8 cellular contexts compared by ENCODE assay signal in genomic region chr1:208244584-208244916, GRCh38. TPM values are rescaled to one million over a fixed set of nuclear protein-coding genes. Genes with fewer than 3 reads are reported as not detected.
DNase-seq lines count a peak whose midpoint lies in the region; ATAC-seq and TF ChIP-seq lines count a peak whose summit lies in the region.

No MANE protein-coding gene starts in this region.

- peaks cover 0 to 9% (median 8%) of the 10 kb centered on the region in 3 donors for H3K27me3 Mint-ChIP-seq in naive B cell

- H3K4me1 Mint-ChIP-seq in naive B cell, result peaks cover 10 to 24% (median 14%) of the 10 kb centered on the region in 3 donors

- H3K36me3 Mint-ChIP-seq in naive B cell, result no peaks in the 10 kb centered on the region

- no peak for TF ChIP-seq CTCF in C4-2B (conservative IDR thresholded peaks at IDR 0.05)

- peak; percentile 28 for ATAC-seq in HG03432 (IDR thresholded peaks at IDR 0.05; ENCODE audit: unreplicated experiment)
- peak; percentile 73 for ATAC-seq in naive B cell (ENCODE audit: low read depth in 2 of 2)
- no peak for ATAC-seq in HG03135 (IDR thresholded peaks at IDR 0.05; ENCODE audit: unreplicated experiment)
- ATAC-seq in GM19324 (IDR thresholded peaks at IDR 0.05; ENCODE audit: low FRiP score, unreplicated experiment), result no peak

- peak; percentile 48 for DNase-seq in central memory CD4-positive, alpha-beta T cell
- no peak for DNase-seq in naive B cell
- no peak for DNase-seq in T-helper 9 cell
- DNase-seq in kidney glomerular epithelial cell (lab: John Stamatoyannopoulos, UW), result no peak

- no peaks in the 10 kb centered on the region for H3K9me3 Mint-ChIP-seq in naive B cell

- H3K27ac ChIP-seq in C4-2B, result peak overlapping the region; percentile 14; the same call in 1 of the 2 replicates

- H3K27ac Mint-ChIP-seq in naive B cell, result peak overlapping the region; percentile 27 to 95 (median 87)

- H3K4me3 Mint-ChIP-seq in naive B cell, result peak overlapping the region; percentile 84 to 98 (median 92)

RNA-seq across cellular contexts. Expression of gene PLXNA2, which starts 0.4 kb away (rescaled TPM):
- 1 to 10 TPM in 1 of 6 donors, under 1 TPM in 4, not detected in 1; 0.35 to 1.6 (median 0.60) TPM for polyA plus RNA-seq in naive B cell (ENCODE audit: low read depth in 6 of 6)

Comparison
In these comparisons a context has a peak if more than half of its experiments do, and no peak if none do; other contexts are left out.
1. ATAC-seq: peak in HG03432 (single experiment) and naive B cell (2 of 2); none in HG03135 (single experiment) and GM19324 (single experiment).